ENCODE assay signal across 28 cellular contexts in the genomic region with DNA sequence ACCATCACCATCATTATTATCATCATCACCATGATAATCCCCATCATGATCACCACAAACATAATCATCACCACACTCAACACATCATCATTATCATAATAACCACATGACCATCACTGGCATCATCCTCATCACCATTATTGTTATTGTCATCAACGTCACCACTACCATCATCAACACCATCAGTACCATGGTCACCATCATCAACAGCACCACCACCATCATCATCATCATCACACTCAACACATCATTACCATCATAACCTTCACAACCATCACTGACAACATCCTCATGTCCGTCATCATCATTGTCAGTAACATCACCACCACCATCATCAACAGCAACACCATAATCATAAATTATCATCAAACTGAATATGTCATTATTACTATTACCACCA.
"Had no signal": no experiment of that assay in that cellular context is flagged by ENCODE, and none has a peak within 500 bp of the region (broad histone marks: within the 10 kb centered on the region; RNA-seq: fewer than 3 reads in every experiment).

No MANE protein-coding gene starts in this region.

- H3K4me2 ChIP-seq: neural progenitor cell, smooth muscle cell had no signal

- H3K27me3 ChIP-seq: neural progenitor cell, ovary, suprapubic skin, testis, tibial artery, transverse colon, upper lobe of right lung, vagina had no signal

- H3K9me3 ChIP-seq: ovary, psoas muscle, suprapubic skin, testis, tibial artery, transverse colon, upper lobe of right lung, vagina had no signal

- H3K4me3 ChIP-seq: neural progenitor cell, ovary, psoas muscle, skin epidermis, smooth muscle cell, spleen, suprapubic skin, testis, tibial artery, transverse colon, upper lobe of right lung, vagina had no signal

- H2AFZ ChIP-seq: neural progenitor cell, parathyroid adenoma had no signal

- H3K36me3 ChIP-seq: neural progenitor cell, ovary, spleen, suprapubic skin, tibial artery, transverse colon, upper lobe of right lung, vagina had no signal

- H3K79me2 ChIP-seq: parathyroid adenoma had no signal

- H3K9ac ChIP-seq: neural progenitor cell, parathyroid adenoma had no signal

- H3K4me1 ChIP-seq: neural progenitor cell, parathyroid adenoma, psoas muscle, spleen, suprapubic skin, testis, tibial artery, transverse colon, upper lobe of right lung, vagina had no signal

- ATAC-seq: natural killer cell; psoas muscle; right cardiac atrium; sciatic nerve; stimulated activated memory B cell treated with anti-CD40 and anti-IgM and Interleukin-4, amounts not matched to agents 10 μg/mL and 1 μg/mL and 100 μg/mL, for 72 hours; stimulated activated naive CD8-positive, alpha-beta T cell treated with anti-CD3 and anti-CD28 coated beads, Interleukin-15, amount 100 ng/mL, for 72 hours; stimulated activated naive CD8-positive, alpha-beta T cell treated with anti-CD3 and anti-CD28 coated beads, Interleukin-15, Interleukin-2, amounts not matched to agents 100 U/mL and 50 U/mL, for 24 hours; upper lobe of right lung had no signal

- H3K27ac ChIP-seq: neural progenitor cell, ovary, parathyroid adenoma, psoas muscle, skin epidermis, spleen, suprapubic skin, testis, tibial artery, transverse colon, upper lobe of right lung, vagina had no signal

- DNase-seq: natural killer cell; occipital lobe; ovary; posterior cingulate gyrus; psoas muscle; right cardiac atrium; spleen; stimulated activated CD4-positive, alpha-beta T cell treated with anti-CD3 and anti-CD28 coated beads, Interleukin-12 subunit alpha, Interleukin-12 subunit beta, amount 100 ng/mL, for 4 hours; stimulated activated CD4-positive, alpha-beta T cell treated with anti-CD3 and anti-CD28 coated beads, Interleukin-1b, Interleukin-23, amount 100 ng/mL, for 48 hours; stimulated activated CD4-positive, alpha-beta T cell treated with anti-CD3 and anti-CD28 coated beads, Interleukin-4, amount 100 ng/mL, for 1 hour; stimulated activated CD4-positive, alpha-beta T cell treated with anti-CD3 and anti-CD28 coated beads, Interleukin-4, amount 100 ng/mL, for 4 hours; stimulated activated CD8-positive, alpha-beta memory T cell treated with anti-CD3 and anti-CD28 coated beads, Interleukin-4, amount 100 ng/mL, for 48 hours; stimulated activated naive CD4-positive, alpha-beta T cell; stimulated activated naive CD8-positive, alpha-beta T cell treated with anti-CD3 and anti-CD28 coated beads, Interleukin-15, amount 100 ng/mL, for 72 hours; stimulated activated naive CD8-positive, alpha-beta T cell treated with anti-CD3 and anti-CD28 coated beads, Interleukin-15, Interleukin-2, amounts not matched to agents 100 U/mL and 50 U/mL, for 24 hours; substantia nigra; testis; tibial artery; transverse colon had no signal
